ENCODE assay signal across 29 cellular contexts in genomic region chr5:77170196-77170595, GRCh38. TPM values are rescaled to one million over a fixed set of nuclear protein-coding genes. Genes with fewer than 3 reads are reported as not detected.
"Had no signal": no experiment of that assay in that cellular context is flagged by ENCODE, and none has a peak within 500 bp of the region (broad histone marks: within the 10 kb centered on the region; RNA-seq: fewer than 3 reads in every experiment).

No MANE protein-coding gene starts in this region.

- H3K9me3 ChIP-seq: esophagus squamous epithelium, gastroesophageal sphincter had no signal

- H3K9me3 Mint-ChIP-seq: activated CD4-positive, alpha-beta memory T cell treated with anti-CD3 and anti-CD28 coated beads for 36 hours; activated CD4-positive, alpha-beta T cell treated with anti-CD3 and anti-CD28 coated beads, Interleukin-2, amount 10 ng/mL, durations not matched to agents 24 days and 14 days; activated naive CD4-positive, alpha-beta T cell treated with anti-CD3 and anti-CD28 coated beads, Interleukin-2, amount 10 ng/mL, durations not matched to agents 7 days and 5 days; activated naive CD4-positive, alpha-beta T cell treated with anti-CD3 and anti-CD28 coated beads, Interleukin-2, amount 50 U/mL, for 72 hours; activated naive CD8-positive, alpha-beta T cell treated with anti-CD3 and anti-CD28 coated beads, Interleukin-2, amount 10 ng/mL, durations not matched to agents 7 days and 5 days; activated T-cell treated with anti-CD3 and anti-CD28 coated beads, Interleukin-2, amount 50 U/mL, for 24 hours; activated T-cell treated with anti-CD3 and anti-CD28 coated beads, Interleukin-2, amount 50 U/mL, for 72 hours; central memory CD8-positive, alpha-beta T cell; T-helper 2 cell treated with Interferon-gamma antibody and Interleukin-4, amounts not matched to agents 5 μg/mL and 100 μg/mL, for 36 hours had no signal

- H3K36me3 Mint-ChIP-seq: activated CD4-positive, alpha-beta memory T cell treated with anti-CD3 and anti-CD28 coated beads for 36 hours; activated naive CD4-positive, alpha-beta T cell treated with anti-CD3 and anti-CD28 coated beads, Interleukin-2, amount 10 ng/mL, durations not matched to agents 7 days and 5 days; activated naive CD4-positive, alpha-beta T cell treated with anti-CD3 and anti-CD28 coated beads, Interleukin-2, amount 50 U/mL, for 72 hours had no signal

- ATAC-seq: activated CD4-positive, alpha-beta T cell treated with anti-CD3 and anti-CD28 coated beads for 36 hours; activated naive CD4-positive, alpha-beta T cell treated with anti-CD3 and anti-CD28 coated beads, Interleukin-2, amount 50 U/mL, for 72 hours; activated T-cell treated with anti-CD3 and anti-CD28 coated beads, Interleukin-2, amount 50 U/mL, for 72 hours; gastroesophageal sphincter; T-helper 17 cell had no signal

- H3K27ac ChIP-seq: brain microvascular endothelial cell, epithelial cell of prostate, esophagus squamous epithelium, gastroesophageal sphincter had no signal

- H3K4me3 Mint-ChIP-seq: activated CD4-positive, alpha-beta memory T cell treated with anti-CD3 and anti-CD28 coated beads for 36 hours; activated CD4-positive, alpha-beta T cell treated with anti-CD3 and anti-CD28 coated beads for 36 hours; activated CD4-positive, alpha-beta T cell treated with anti-CD3 and anti-CD28 coated beads, Interleukin-2, amount 10 ng/mL, durations not matched to agents 24 days and 14 days; activated naive CD4-positive, alpha-beta T cell treated with anti-CD3 and anti-CD28 coated beads, Interleukin-2, amount 10 ng/mL, durations not matched to agents 7 days and 5 days; activated naive CD8-positive, alpha-beta T cell treated with anti-CD3 and anti-CD28 coated beads, Interleukin-2, amount 10 ng/mL, durations not matched to agents 7 days and 5 days; activated T-cell treated with anti-CD3 and anti-CD28 coated beads, Interleukin-2, amount 50 U/mL, for 24 hours; activated T-cell treated with anti-CD3 and anti-CD28 coated beads, Interleukin-2, amount 50 U/mL, for 72 hours; central memory CD8-positive, alpha-beta T cell; T-helper 17 cell; T-helper 2 cell treated with Interferon-gamma antibody and Interleukin-4, amounts not matched to agents 5 μg/mL and 100 μg/mL, for 36 hours had no signal

- H3K27me3 ChIP-seq: brain microvascular endothelial cell, gastroesophageal sphincter had no signal

- H3K4me3 ChIP-seq: esophagus squamous epithelium, gastroesophageal sphincter had no signal

- DNase-seq: activated CD4-positive, alpha-beta memory T cell treated with anti-CD3 and anti-CD28 coated beads for 36 hours; activated CD4-positive, alpha-beta T cell treated with anti-CD3 and anti-CD28 coated beads for 36 hours; activated CD4-positive, alpha-beta T cell treated with anti-CD3 and anti-CD28 coated beads, Interleukin-2, amount 10 ng/mL, durations not matched to agents 24 days and 14 days; activated CD4-positive, CD25-positive, alpha-beta regulatory T cell; activated CD4-positive, CD25-positive, alpha-beta regulatory T cell treated with anti-CD3 and anti-CD28 coated beads, Interleukin-2, amount 50 U/mL, for 72 hours; activated CD8-positive, alpha-beta memory T cell treated with anti-CD3 and anti-CD28 coated beads, Interleukin-2, amount 50 U/mL, for 48 hours; activated gamma-delta T cell; activated naive CD4-positive, alpha-beta T cell; activated naive CD4-positive, alpha-beta T cell treated with anti-CD3 and anti-CD28 coated beads, Interleukin-2, amount 10 ng/mL, durations not matched to agents 7 days and 5 days; activated naive CD8-positive, alpha-beta T cell treated with anti-CD3 and anti-CD28 coated beads, Interleukin-2, amount 10 ng/mL, durations not matched to agents 7 days and 5 days; activated T-cell treated with anti-CD3 and anti-CD28 coated beads for 4 hours; activated T-cell treated with anti-CD3 and anti-CD28 coated beads, Interleukin-2, amount 50 U/mL, for 24 hours; activated T-cell treated with anti-CD3 and anti-CD28 coated beads, Interleukin-2, amount 50 U/mL, for 72 hours; amniotic stem cell; anterior cingulate cortex; brain microvascular endothelial cell; effector CD8-positive, alpha-beta T cell; esophagus squamous epithelium; foreskin melanocyte; T-helper 1 cell; T-helper 17 cell; T1000 had no signal

- H3K27me3 Mint-ChIP-seq: activated CD4-positive, alpha-beta T cell treated with anti-CD3 and anti-CD28 coated beads for 36 hours had no signal

- H3K4me1 Mint-ChIP-seq: activated CD4-positive, alpha-beta T cell treated with anti-CD3 and anti-CD28 coated beads for 36 hours; activated CD4-positive, alpha-beta T cell treated with anti-CD3 and anti-CD28 coated beads, Interleukin-2, amount 10 ng/mL, durations not matched to agents 24 days and 14 days; activated naive CD4-positive, alpha-beta T cell treated with anti-CD3 and anti-CD28 coated beads, Interleukin-2, amount 10 ng/mL, durations not matched to agents 7 days and 5 days; activated naive CD8-positive, alpha-beta T cell treated with anti-CD3 and anti-CD28 coated beads, Interleukin-2, amount 10 ng/mL, durations not matched to agents 7 days and 5 days; central memory CD8-positive, alpha-beta T cell had no signal

- H3K36me3 ChIP-seq: brain microvascular endothelial cell, esophagus squamous epithelium, gastroesophageal sphincter had no signal

- H3K27ac Mint-ChIP-seq: activated CD4-positive, alpha-beta memory T cell treated with anti-CD3 and anti-CD28 coated beads for 36 hours; activated CD4-positive, alpha-beta T cell treated with anti-CD3 and anti-CD28 coated beads for 36 hours; activated CD4-positive, alpha-beta T cell treated with anti-CD3 and anti-CD28 coated beads, Interleukin-2, amount 10 ng/mL, durations not matched to agents 24 days and 14 days; activated naive CD4-positive, alpha-beta T cell treated with anti-CD3 and anti-CD28 coated beads, Interleukin-2, amount 10 ng/mL, durations not matched to agents 7 days and 5 days; activated naive CD4-positive, alpha-beta T cell treated with anti-CD3 and anti-CD28 coated beads, Interleukin-2, amount 50 U/mL, for 72 hours; activated naive CD8-positive, alpha-beta T cell treated with anti-CD3 and anti-CD28 coated beads, Interleukin-2, amount 10 ng/mL, durations not matched to agents 7 days and 5 days; activated T-cell treated with anti-CD3 and anti-CD28 coated beads, Interleukin-2, amount 50 U/mL, for 24 hours; activated T-cell treated with anti-CD3 and anti-CD28 coated beads, Interleukin-2, amount 50 U/mL, for 72 hours; T-helper 17 cell; T-helper 2 cell treated with Interferon-gamma antibody and Interleukin-4, amounts not matched to agents 5 μg/mL and 100 μg/mL, for 36 hours had no signal

RNA-seq across cellular contexts. Expression of gene PDE8B, which starts 40.3 kb away (rescaled TPM):
- total RNA-seq: activated CD4-positive, alpha-beta memory T cell treated with anti-CD3 and anti-CD28 coated beads for 36 hours; activated CD4-positive, alpha-beta T cell treated with anti-CD3 and anti-CD28 coated beads for 36 hours; dermis microvascular lymphatic vessel endothelial cell; endothelial cell of umbilical vein had no signal
- polyA plus RNA-seq: endothelial cell of umbilical vein had no signal
